Comparison of ENCODE assay signal across 8 cellular contexts in the genomic region with DNA sequence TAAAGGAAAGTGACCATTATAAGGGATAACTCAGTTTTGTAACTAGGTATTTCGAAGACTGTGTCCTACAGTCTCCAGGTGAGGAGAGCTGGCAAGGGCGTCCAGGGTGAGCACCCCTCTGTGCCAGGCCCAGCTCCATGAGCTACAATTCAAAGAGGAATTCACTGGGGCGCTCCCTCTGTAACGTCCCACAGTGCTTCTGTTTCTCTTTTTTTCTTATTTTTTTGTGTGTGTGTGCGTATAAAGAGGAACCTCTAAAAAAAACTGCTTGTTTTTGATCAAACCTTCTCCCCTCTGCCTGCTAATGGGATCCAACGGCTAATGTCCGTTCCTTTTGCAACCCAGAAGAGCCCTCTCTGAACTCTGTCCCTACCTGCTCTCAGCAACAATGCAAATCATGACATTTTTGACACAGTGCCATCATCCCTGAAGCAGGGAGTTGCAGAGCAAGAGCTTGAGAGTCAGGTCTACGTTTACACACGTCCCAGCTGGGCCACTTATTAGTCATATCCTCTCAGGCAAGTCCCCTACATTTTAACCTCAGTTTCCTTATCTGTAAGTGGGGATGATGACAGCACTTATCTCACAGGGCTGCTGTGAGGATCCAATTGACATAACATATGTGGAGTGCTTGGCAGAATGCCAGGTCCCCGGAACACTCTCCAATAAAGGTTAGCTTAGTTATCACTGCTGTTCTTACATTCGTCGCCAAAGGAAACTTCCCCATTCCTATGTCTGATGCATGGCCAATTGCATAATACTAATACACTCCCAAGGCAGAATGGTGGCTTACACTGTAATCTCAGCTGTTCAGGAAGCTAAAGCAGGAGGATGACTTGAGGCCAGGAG. TPM values are rescaled to one million over a fixed set of nuclear protein-coding genes. Genes with fewer than 3 reads are reported as not detected.
DNase-seq lines count a peak whose midpoint lies in the region; ATAC-seq and TF ChIP-seq lines count a peak whose summit lies in the region.

No MANE protein-coding gene starts in this region.

- H3K4me3 ChIP-seq in hepatocyte: no peak overlapping the region

- H3K4me1 ChIP-seq in hepatocyte (ENCODE audit: insufficient read depth): no peaks in the 10 kb centered on the region

- no peak overlapping the region for H3K4me3 Mint-ChIP-seq in activated naive CD8-positive, alpha-beta T cell treated with anti-CD3 and anti-CD28 coated beads for 36 hours

- no peaks in the 10 kb centered on the region for H3K9me3 Mint-ChIP-seq in activated naive CD8-positive, alpha-beta T cell treated with anti-CD3 and anti-CD28 coated beads for 36 hours

- H3K9me3 ChIP-seq in hepatocyte (ENCODE audit: low read depth): no peaks in the 10 kb centered on the region

- peak; percentile 57 for ATAC-seq in HG03045 (IDR thresholded peaks at IDR 0.05; ENCODE audit: unreplicated experiment)
- ATAC-seq in stimulated activated naive CD8-positive, alpha-beta T cell treated with anti-CD3 and anti-CD28 coated beads, Interleukin-15, Interleukin-2, amounts not matched to agents 100 U/mL and 50 U/mL, for 24 hours: peak; percentile 94

- peak overlapping the region; percentile 79 for H3K27ac Mint-ChIP-seq in activated naive CD8-positive, alpha-beta T cell treated with anti-CD3 and anti-CD28 coated beads for 36 hours

- 66% methylated on average over 12 of the region's 12 CpGs for WGBS in hepatocyte (ENCODE audit: low lambda C conversion rate, missing lambda C conversion rate)

- H2AFZ ChIP-seq in hepatocyte: no peak overlapping the region

- H3K4me2 ChIP-seq in hepatocyte: no peak overlapping the region

- no peaks in the 10 kb centered on the region for H3K27me3 ChIP-seq in hepatocyte

- peak overlapping the region; percentile 59 for H3K27ac ChIP-seq in hepatocyte

- H3K27me3 Mint-ChIP-seq in activated naive CD8-positive, alpha-beta T cell treated with anti-CD3 and anti-CD28 coated beads for 36 hours: no peaks in the 10 kb centered on the region

- no peaks in the 10 kb centered on the region for H3K36me3 ChIP-seq in hepatocyte (replicated peaks; ENCODE audit: insufficient read depth, low read depth)

- H3K36me3 Mint-ChIP-seq in activated naive CD8-positive, alpha-beta T cell treated with anti-CD3 and anti-CD28 coated beads for 36 hours: peaks cover 29% of the 10 kb centered on the region

- H3K9me2 ChIP-seq in hepatocyte (replicated peaks; ENCODE audit: insufficient read depth): no peaks in the 10 kb centered on the region

- no peak for TF ChIP-seq CTCF in hepatocyte (IDR thresholded peaks at IDR 0.05; ENCODE audit: poor library complexity)

- no peaks in the 10 kb centered on the region for H3K79me2 ChIP-seq in hepatocyte

- no peaks in the 10 kb centered on the region for H4K20me1 ChIP-seq in hepatocyte (ENCODE audit: insufficient read depth, poor library complexity, severe bottlenecking)

- DNase-seq in NK-92 treated with Interleukin-12 subunit alpha and Interleukin-12 subunit beta, amount 100 ng/mL, for 24 hours (lab: John Stamatoyannopoulos, UW): peak; percentile 11
- DNase-seq in NK-92 (lab: John Stamatoyannopoulos, UW; ENCODE audit: unreplicated experiment) (no peak), NCI-H524 (lab: John Stamatoyannopoulos, UW) (peak; percentile 46 to 80), hepatocyte (ENCODE audit: low spot score) (peak; percentile 92), occipital lobe (lab: John Stamatoyannopoulos, UW) (no peak)
- peak; percentile 24 for DNase-seq in activated naive CD8-positive, alpha-beta T cell treated with anti-CD3 and anti-CD28 coated beads for 36 hours
- peak; percentile 59 for DNase-seq in stimulated activated naive CD8-positive, alpha-beta T cell treated with anti-CD3 and anti-CD28 coated beads, Interleukin-15, Interleukin-2, amounts not matched to agents 100 U/mL and 50 U/mL, for 24 hours

- H3K4me1 Mint-ChIP-seq in activated naive CD8-positive, alpha-beta T cell treated with anti-CD3 and anti-CD28 coated beads for 36 hours: peaks cover 9% of the 10 kb centered on the region

RNA-seq across cellular contexts. Expression of a gene that starts 16.9 kb away (rescaled TPM):
- 10 to 100 TPM; 70.9 to 73.5 TPM for total RNA-seq in activated naive CD8-positive, alpha-beta T cell treated with anti-CD3 and anti-CD28 coated beads for 36 hours
- total RNA-seq in hepatocyte: 25.9 and 26.2 TPM in 2 replicates
- polyA plus RNA-seq in hepatocyte: 54.2 and 54.8 TPM in 2 replicates
- 12.9 TPM for total RNA-seq in occipital lobe

RNA-seq across cellular contexts. Expression of a gene that starts 54.0 kb away (rescaled TPM):
- total RNA-seq in activated naive CD8-positive, alpha-beta T cell treated with anti-CD3 and anti-CD28 coated beads for 36 hours: 100 to 1,000 TPM; 108 to 117 TPM
- total RNA-seq in hepatocyte (120 and 122 TPM in 2 replicates), occipital lobe (35.7 TPM)
- polyA plus RNA-seq in hepatocyte: 387 and 414 TPM in 2 replicates

RNA-seq across cellular contexts. Expression of a gene that starts 54.4 kb away (rescaled TPM):
- total RNA-seq in activated naive CD8-positive, alpha-beta T cell treated with anti-CD3 and anti-CD28 coated beads for 36 hours: 10 to 100 TPM; 17.1 to 17.5 TPM
- total RNA-seq in hepatocyte: 18.2 and 25.7 TPM in 2 replicates
- 29.0 and 38.5 TPM in 2 replicates for polyA plus RNA-seq in hepatocyte
- total RNA-seq in occipital lobe: 10.3 TPM

Comparison
In these comparisons a context has a peak if more than half of its experiments do, and no peak if none do; other contexts are left out.
1. DNase-seq: peak in NK-92 treated with Interleukin-12 subunit alpha and Interleukin-12 subunit beta, amount 100 ng/mL, for 24 hours (single experiment), NCI-H524 (2 of 2), activated naive CD8-positive, alpha-beta T cell treated with anti-CD3 and anti-CD28 coated beads for 36 hours (single experiment), hepatocyte (single experiment) and stimulated activated naive CD8-positive, alpha-beta T cell treated with anti-CD3 and anti-CD28 coated beads, Interleukin-15, Interleukin-2, amounts not matched to agents 100 U/mL and 50 U/mL, for 24 hours (single experiment); none in NK-92 (single experiment) and occipital lobe (single experiment).